ENCODE assay signal across 23 cellular contexts in genomic region chr17:58605986-58606385, GRCh38.
"Had no signal": no experiment of that assay in that cellular context is flagged by ENCODE, and none has a peak within 500 bp of the region (broad histone marks: within the 10 kb centered on the region; RNA-seq: fewer than 3 reads in every experiment).

No MANE protein-coding gene starts in this region.

- H3K27me3 Mint-ChIP-seq: effector memory CD8-positive, alpha-beta T cell; naive B cell; progenitor cell of endocrine pancreas had no signal

- H3K36me3 ChIP-seq: esophagus squamous epithelium, left ventricle myocardium inferior, lower lobe of right lung, pancreas, stomach, thoracic aorta, transverse colon had no signal

- ATAC-seq: effector memory CD8-positive, alpha-beta T cell; foreskin keratinocyte; left cardiac atrium; lower lobe of right lung; pancreas; right cardiac atrium had no signal

- H3K4me1 Mint-ChIP-seq: immature natural killer cell, mesothelial cell of epicardium, naive B cell had no signal

- H3K27me3 ChIP-seq: esophagus squamous epithelium, pancreas, stomach, transverse colon had no signal

- FAIRE-seq: keratinocyte, pancreas had no signal

- H3K9me3 ChIP-seq: esophagus squamous epithelium, left ventricle myocardium inferior, lower lobe of right lung, pancreas, stomach, thoracic aorta, transverse colon had no signal

- H3K9me3 Mint-ChIP-seq: effector memory CD8-positive, alpha-beta T cell; immature natural killer cell; memory B cell; mesothelial cell of epicardium; naive B cell; nephron had no signal

- DNase-seq: cortex of kidney; effector memory CD8-positive, alpha-beta T cell; esophagus squamous epithelium; immature natural killer cell; left cardiac atrium; left ventricle myocardium inferior; lower lobe of right lung; naive B cell; occipital lobe; pancreas; right cardiac atrium; stimulated activated CD4-positive, alpha-beta T cell treated with anti-CD3 and anti-CD28 coated beads, Interleukin-4, amount 100 ng/mL, for 1 hour; stimulated activated naive CD4-positive, alpha-beta T cell; stomach; substantia nigra; transverse colon had no signal

- H3K4me3 ChIP-seq: esophagus squamous epithelium, left ventricle myocardium inferior, lower lobe of right lung, pancreas, stomach, thoracic aorta, transverse colon had no signal

- H3K36me3 Mint-ChIP-seq: immature natural killer cell, memory B cell, mesothelial cell of epicardium, naive B cell had no signal

- H3K27ac ChIP-seq: esophagus squamous epithelium, foreskin keratinocyte, left ventricle myocardium inferior, lower lobe of right lung, pancreas, stomach, thoracic aorta, transverse colon had no signal

- H3K4me1 ChIP-seq: esophagus squamous epithelium, foreskin keratinocyte, lower lobe of right lung, pancreas, stomach, transverse colon had no signal

- H3K27ac Mint-ChIP-seq: effector memory CD8-positive, alpha-beta T cell; immature natural killer cell; memory B cell; mesothelial cell of epicardium; naive B cell; nephron; progenitor cell of endocrine pancreas had no signal

- H3K4me3 Mint-ChIP-seq: effector memory CD8-positive, alpha-beta T cell; immature natural killer cell; memory B cell; mesothelial cell of epicardium; naive B cell; nephron had no signal
